Comparison of ENCODE assay signal across 11 cellular contexts in genomic region chr16:24645739-24646645, GRCh38.
DNase-seq lines count a peak whose midpoint lies in the region; ATAC-seq and TF ChIP-seq lines count a peak whose summit lies in the region.
"Had no signal": no experiment of that assay in that cellular context is flagged by ENCODE, and none has a peak within 500 bp of the region (broad histone marks: within the 10 kb centered on the region; RNA-seq: fewer than 3 reads in every experiment).

No MANE protein-coding gene starts in this region.

- H3K4me2 ChIP-seq in GM23248 (ENCODE audit: unreplicated experiment), result peak overlapping the region; percentile 48
- no peak overlapping the region for H3K4me2 ChIP-seq in neural progenitor cell

- peak overlapping the region; percentile 82 for H3K27ac ChIP-seq in GM23248
- H3K27ac ChIP-seq in sigmoid colon, result peak overlapping the region; percentile 32 to 70 (median 64)
- no peak overlapping the region for H3K27ac ChIP-seq in neural progenitor cell

- peaks cover 2% of the 10 kb centered on the region for H3K27me3 Mint-ChIP-seq in neural progenitor cell (ENCODE audit: insufficient read depth, low read depth)

- H3K9me2 ChIP-seq in GM23248 (ENCODE audit: insufficient read depth), result no peaks in the 10 kb centered on the region

- no peak for TF ChIP-seq CTCF in sigmoid colon (IDR thresholded peaks at IDR 0.05)
- TF ChIP-seq CTCF in neural progenitor cell (IDR thresholded peaks at IDR 0.05), result no peak

- peaks cover 9% of the 10 kb centered on the region for H3K4me1 Mint-ChIP-seq in neural progenitor cell
- H3K4me1 Mint-ChIP-seq: activated naive CD8-positive, alpha-beta T cell treated with anti-CD3 and anti-CD28 coated beads, Interleukin-2, amount 50 U/mL, for 24 hours had no signal

- H3K36me3 Mint-ChIP-seq in neural progenitor cell, result no peaks in the 10 kb centered on the region

- H3K27me3 ChIP-seq in GM23248 (replicated peaks; ENCODE audit: insufficient read depth) (no peaks in the 10 kb centered on the region), sigmoid colon (no peaks in the 10 kb centered on the region), neural progenitor cell (no peaks in the 10 kb centered on the region)

- no peak overlapping the region for H3K27ac Mint-ChIP-seq in neural progenitor cell
- H3K27ac Mint-ChIP-seq: activated naive CD8-positive, alpha-beta T cell treated with anti-CD3 and anti-CD28 coated beads, Interleukin-2, amount 50 U/mL, for 24 hours had no signal

- intact Hi-C loops in sigmoid colon (cut with DNase I) (loop anchor here (1.0 kb wide), 1 partner anchor 23 kb away; no protein-coding TSS in a partner anchor), head of caudate nucleus (cut with DNase I) (no loop called here)

- H3K9me3 ChIP-seq in GM23248 (ENCODE audit: low read depth) (no peaks in the 10 kb centered on the region), sigmoid colon (no peaks in the 10 kb centered on the region), neural progenitor cell (ENCODE audit: low read depth) (no peaks in the 10 kb centered on the region)
- H3K9me3 ChIP-seq: HAP-1 had no signal

- WGBS in GM23248 (ENCODE audit: low coverage in 1 of 2, low lambda C conversion rate in 2 of 2, missing lambda C conversion rate in 2 of 2), 2 experiments, result 71 to 78% methylated on average over 5 of the region's 5 CpGs
- 73 to 80% methylated on average over 5 of the region's 5 CpGs for WGBS in sigmoid colon, 2 donors

- no peak for TF ChIP-seq POLR2A in sigmoid colon (IDR thresholded peaks at IDR 0.05)

- in situ Hi-C loops in GM23248 (cut with MboI), result no loop called here
- in situ Hi-C loops in SK-MEL-5 (cut with HindIII; ENCODE audit: low pct_unique_long_range_greater_than_20kb, low sequenced_read_pairs), result no loop called here

- H2AFZ ChIP-seq in GM23248, result no peak overlapping the region
- no peak overlapping the region for H2AFZ ChIP-seq in neural progenitor cell (replicated peaks)

- DNase-seq in GM23248 (peak; percentile 98), SK-MEL-5 (ENCODE audit: low read depth, low spot score) (peak; percentile 89), fibroblast of the conjunctiva (ENCODE audit: low read depth) (peak; percentile 99), sigmoid colon (peak; percentile 67), NCI-H1105 (lab: John Stamatoyannopoulos, UW) (no peak), neural progenitor cell (ENCODE audit: low spot score) (no peak), head of caudate nucleus (no peak)
- DNase-seq: activated naive CD8-positive, alpha-beta T cell treated with anti-CD3 and anti-CD28 coated beads, Interleukin-2, amount 50 U/mL, for 24 hours; stimulated activated CD4-positive, alpha-beta T cell treated with anti-CD3 and anti-CD28 coated beads, Interleukin-2, amount 100 ng/mL, for 48 hours had no signal

- H3F3A ChIP-seq in GM23248 (ENCODE audit: insufficient read depth) (peaks cover 12% of the 10 kb centered on the region), neural progenitor cell (ENCODE audit: low read depth) (peaks cover 5% of the 10 kb centered on the region)

- H3K79me2 ChIP-seq in GM23248 (ENCODE audit: insufficient read depth) (no peaks in the 10 kb centered on the region), neural progenitor cell (ENCODE audit: low read depth) (no peaks in the 10 kb centered on the region)

- H3K9ac ChIP-seq in GM23248 (peak overlapping the region; percentile 49), neural progenitor cell (no peak overlapping the region)

- no peaks in the 10 kb centered on the region for H3K9me3 Mint-ChIP-seq in neural progenitor cell
- H3K9me3 Mint-ChIP-seq: activated naive CD8-positive, alpha-beta T cell treated with anti-CD3 and anti-CD28 coated beads, Interleukin-2, amount 50 U/mL, for 24 hours had no signal

- H4K20me1 ChIP-seq in GM23248 (ENCODE audit: insufficient read depth), result no peaks in the 10 kb centered on the region
- no peaks in the 10 kb centered on the region for H4K20me1 ChIP-seq in neural progenitor cell (ENCODE audit: low read depth)

- ATAC-seq in GM21825 (IDR thresholded peaks at IDR 0.05; ENCODE audit: unreplicated experiment), result no peak
- ATAC-seq: activated naive CD8-positive, alpha-beta T cell treated with anti-CD3 and anti-CD28 coated beads, Interleukin-2, amount 50 U/mL, for 24 hours had no signal

- H3K4me3 ChIP-seq in GM23248, result no peak overlapping the region
- no peak overlapping the region for H3K4me3 ChIP-seq in sigmoid colon
- H3K4me3 ChIP-seq in neural progenitor cell, result no peak overlapping the region
- H3K4me3 ChIP-seq: HAP-1 had no signal

- peak in 2 of 4 donors; percentile 66 to 89 for TF ChIP-seq EP300 in sigmoid colon (IDR thresholded peaks at IDR 0.05)

- H3K36me3 ChIP-seq in GM23248 (ENCODE audit: low read depth) (no peaks in the 10 kb centered on the region), sigmoid colon (no peaks in the 10 kb centered on the region), neural progenitor cell (no peaks in the 10 kb centered on the region)
- H3K36me3 ChIP-seq: HAP-1 had no signal

- H3K4me1 ChIP-seq in GM23248 (ENCODE audit: insufficient read depth), result peaks cover 21% of the 10 kb centered on the region
- H3K4me1 ChIP-seq in sigmoid colon, result peaks cover 0 to 9% (median 2%) of the 10 kb centered on the region in 4 donors
- no peaks in the 10 kb centered on the region for H3K4me1 ChIP-seq in neural progenitor cell
- H3K4me1 ChIP-seq: HAP-1 had no signal

- no peak overlapping the region for H3K4me3 Mint-ChIP-seq in neural progenitor cell
- H3K4me3 Mint-ChIP-seq: activated naive CD8-positive, alpha-beta T cell treated with anti-CD3 and anti-CD28 coated beads, Interleukin-2, amount 50 U/mL, for 24 hours had no signal

Comparison
In these comparisons a context has a peak if more than half of its experiments do, and no peak if none do; other contexts are left out.
1. DNase-seq: peak in GM23248 (single experiment), SK-MEL-5 (single experiment), fibroblast of the conjunctiva (single experiment) and sigmoid colon (single experiment); none in NCI-H1105 (single experiment), neural progenitor cell (single experiment) and head of caudate nucleus (0 of 42).